9 cellular contexts compared by ENCODE assay signal in genomic region chr2:28622101-28622499, GRCh38.
DNase-seq lines count a peak whose midpoint lies in the region; ATAC-seq, FAIRE-seq and TF ChIP-seq lines count a peak whose summit lies in the region.
"Had no signal": no experiment of that assay in that cellular context is flagged by ENCODE, and none has a peak within 500 bp of the region (broad histone marks: within the 10 kb centered on the region; RNA-seq: fewer than 3 reads in every experiment).

No MANE protein-coding gene starts in this region.

- H3K4me1 Mint-ChIP-seq in astrocyte (ENCODE audit: low read depth, unreplicated experiment): peaks cover 50% of the 10 kb centered on the region

- H2AFZ ChIP-seq in OCI-LY7 (ENCODE audit: low read length): peak overlapping the region; percentile 84
- peak overlapping the region; percentile 28 for H2AFZ ChIP-seq in astrocyte (ENCODE audit: low read depth, low read length)

- no peak for TF ChIP-seq CTCF in OCI-LY7 (conservative IDR thresholded peaks at IDR 0.05; ENCODE audit: low read length)
- TF ChIP-seq CTCF in astrocyte (IDR thresholded peaks at IDR 0.05; ENCODE audit: insufficient read depth, low read depth, low read length): no peak
- no peak for TF ChIP-seq CTCF in right lobe of liver (IDR thresholded peaks at IDR 0.05)
- no peak for TF ChIP-seq CTCF in stomach (IDR thresholded peaks at IDR 0.05)

- H3K9me3 ChIP-seq in OCI-LY7 (ENCODE audit: low read length) (no peaks in the 10 kb centered on the region), astrocyte (ENCODE audit: insufficient read depth, low read depth, low read length) (no peaks in the 10 kb centered on the region), right lobe of liver (no peaks in the 10 kb centered on the region), stomach (no peaks in the 10 kb centered on the region)
- H3K9me3 ChIP-seq: HAP-1 had no signal

- CTCF ChIA-PET in OCI-LY7 (lab: Charles Lee; ENCODE audit: unreplicated experiment): no interaction called here

- H3K4me1 ChIP-seq in OCI-LY7 (ENCODE audit: insufficient read depth, low read length, poor library complexity, severe bottlenecking): peaks cover 6% of the 10 kb centered on the region
- peaks cover 31% of the 10 kb centered on the region for H3K4me1 ChIP-seq in astrocyte (ENCODE audit: insufficient read depth, low read length)
- peaks cover 0 to 24% (median 9%) of the 10 kb centered on the region in 4 donors for H3K4me1 ChIP-seq in right lobe of liver
- H3K4me1 ChIP-seq in stomach: peaks cover 51 to 95% (median 70%) of the 10 kb centered on the region in 4 donors

- no peak for TF ChIP-seq EP300 in stomach (IDR thresholded peaks at IDR 0.05)

- H3K9me2 ChIP-seq in OCI-LY7 (ENCODE audit: insufficient read depth, low read length): no peaks in the 10 kb centered on the region

- H3K9me3 Mint-ChIP-seq in astrocyte (ENCODE audit: unreplicated experiment): no peaks in the 10 kb centered on the region

- H3K27ac ChIP-seq in OCI-LY7 (ENCODE audit: low read depth, low read length, poor library complexity, severe bottlenecking) (no peak overlapping the region), astrocyte (ENCODE audit: low read depth, low read length) (peak overlapping the region; percentile 67), right lobe of liver (peak overlapping the region; percentile 55 to 93 (median 85)), stomach (peak overlapping the region; percentile 77 to 97 (median 94))

- DNase-seq in OCI-LY7 (ENCODE audit: low spot score): no peak
- no peak for DNase-seq in astrocyte (ENCODE audit: low read depth)
- no peak for DNase-seq in right lobe of liver
- no peak for DNase-seq in stomach
- no peak for DNase-seq in inferior parietal cortex (ENCODE audit: extremely low spot score)
- no peak for DNase-seq in amniotic stem cell (lab: John Stamatoyannopoulos, UW)
- no peak for DNase-seq in superior temporal gyrus (ENCODE audit: extremely low spot score)
- DNase-seq in anterior cingulate cortex (lab: John Stamatoyannopoulos, UW): no peak

- intact Hi-C loops in OCI-LY7 (cut with micrococcal nuclease; ENCODE audit: unreplicated experiment) (no loop called here), right lobe of liver (cut with DNase I) (no loop called here), stomach (cut with DNase I; ENCODE audit: low total_unique reads) (no loop called here)

- peak overlapping the region; percentile 42 for H3K9ac ChIP-seq in astrocyte (ENCODE audit: low read length)

- H3K36me3 ChIP-seq in OCI-LY7 (ENCODE audit: insufficient read depth, low read length): no peaks in the 10 kb centered on the region
- H3K36me3 ChIP-seq in astrocyte (ENCODE audit: insufficient read depth, low read length): no peaks in the 10 kb centered on the region
- no peaks in the 10 kb centered on the region for H3K36me3 ChIP-seq in right lobe of liver
- H3K36me3 ChIP-seq in stomach: no peaks in the 10 kb centered on the region
- H3K36me3 ChIP-seq: HAP-1 had no signal

- H4K20me1 ChIP-seq in OCI-LY7 (ENCODE audit: insufficient read depth, low read length): no peaks in the 10 kb centered on the region
- H4K20me1 ChIP-seq in astrocyte (ENCODE audit: insufficient read depth, low read length): no peaks in the 10 kb centered on the region

- WGBS in right lobe of liver (ENCODE audit: insufficient coverage, low coverage, low lambda C conversion rate, missing lambda C conversion rate): 36% methylated on average over 2 of the region's 2 CpGs
- WGBS in stomach, 5 donors: 46 to 60% (median 59%) methylated on average over 2 of the region's 2 CpGs

- TF ChIP-seq POLR2A in right lobe of liver (IDR thresholded peaks at IDR 0.05) (no peak), stomach (IDR thresholded peaks at IDR 0.05) (no peak)

- H3K36me3 Mint-ChIP-seq in astrocyte (ENCODE audit: low read depth, unreplicated experiment): no peaks in the 10 kb centered on the region

- no peaks in the 10 kb centered on the region for H3K79me2 ChIP-seq in OCI-LY7 (ENCODE audit: insufficient read depth, low read depth, low read length)
- H3K79me2 ChIP-seq in astrocyte (ENCODE audit: insufficient read depth, low read length): no peaks in the 10 kb centered on the region

- H3K4me3 ChIP-seq in OCI-LY7 (ENCODE audit: low read depth, low read length, poor library complexity, severe bottlenecking): no peak overlapping the region
- no peak overlapping the region for H3K4me3 ChIP-seq in astrocyte (ENCODE audit: insufficient read depth, low read depth, low read length)
- no peak overlapping the region for H3K4me3 ChIP-seq in right lobe of liver
- H3K4me3 ChIP-seq in stomach: no peak overlapping the region
- H3K4me3 ChIP-seq: HAP-1 had no signal

- H3K27me3 ChIP-seq in astrocyte (ENCODE audit: insufficient read depth, low read length): no peaks in the 10 kb centered on the region
- no peaks in the 10 kb centered on the region for H3K27me3 ChIP-seq in right lobe of liver
- no peaks in the 10 kb centered on the region for H3K27me3 ChIP-seq in stomach

- POLR2A ChIA-PET in OCI-LY7 (lab: Charles Lee): interaction anchor here (0.6 kb wide), 1 partner anchor 11 kb away, joined by 9 read pairs; no protein-coding TSS in a partner anchor

- H3K4me2 ChIP-seq in OCI-LY7 (ENCODE audit: low read length) (peak overlapping the region; percentile 27; the same call in 1 of the 2 replicates), astrocyte (ENCODE audit: low read length) (peak overlapping the region; percentile 76)

- no peak for ATAC-seq in right lobe of liver

- peak overlapping the region; percentile 93 for H3K27ac Mint-ChIP-seq in astrocyte (ENCODE audit: unreplicated experiment)

- no peaks in the 10 kb centered on the region for H3K27me3 Mint-ChIP-seq in astrocyte (ENCODE audit: low read depth, unreplicated experiment)

- peak; percentile 23 for FAIRE-seq in astrocyte (lab: Jason Lieb, UNC)

- no TSS peak for BruUV-seq in OCI-LY7 (replicated peaks; lab: Mats Ljungman, UMichigan)

- peak overlapping the region; percentile 8 for H3K4me3 Mint-ChIP-seq in astrocyte (ENCODE audit: unreplicated experiment)
